In genomic region chr2:49772299-49772970, GRCh38 we compare ENCODE assay signal across 21 cellular contexts.
"Had no signal": no experiment of that assay in that cellular context is flagged by ENCODE, and none has a peak within 500 bp of the region (broad histone marks: within the 10 kb centered on the region; RNA-seq: fewer than 3 reads in every experiment).

No MANE protein-coding gene starts in this region.

- H3K27ac Mint-ChIP-seq: activated CD4-positive, alpha-beta T cell treated with anti-CD3 and anti-CD28 coated beads, Interleukin-2, amount 10 ng/mL, durations not matched to agents 7 days and 5 days; activated CD8-positive, alpha-beta T cell treated with anti-CD3 and anti-CD28 coated beads for 36 hours; activated naive CD8-positive, alpha-beta T cell; activated T-helper 17 cell treated with anti-CD3 and anti-CD28 coated beads, Interleukin-2, amount 50 U/mL, for 72 hours had no signal

- H3K4me3 ChIP-seq: body of pancreas, esophagus squamous epithelium had no signal

- H3K4me3 Mint-ChIP-seq: activated CD4-positive, alpha-beta T cell treated with anti-CD3 and anti-CD28 coated beads, Interleukin-2, amount 10 ng/mL, durations not matched to agents 7 days and 5 days; activated CD8-positive, alpha-beta T cell treated with anti-CD3 and anti-CD28 coated beads for 36 hours; activated naive CD8-positive, alpha-beta T cell; activated T-cell treated with anti-CD3 and anti-CD28 coated beads, Interleukin-2, amount 50 U/mL, for 4 hours; activated T-helper 17 cell treated with anti-CD3 and anti-CD28 coated beads, Interleukin-2, amount 50 U/mL, for 72 hours had no signal

- H3K36me3 ChIP-seq: esophagus squamous epithelium had no signal

- H3K9me3 Mint-ChIP-seq: activated CD4-positive, alpha-beta T cell treated with anti-CD3 and anti-CD28 coated beads, Interleukin-2, amount 10 ng/mL, durations not matched to agents 7 days and 5 days; activated T-cell treated with anti-CD3 and anti-CD28 coated beads, Interleukin-2, amount 50 U/mL, for 4 hours had no signal

- H3K4me1 ChIP-seq: body of pancreas, esophagus squamous epithelium had no signal

- H3K27ac ChIP-seq: body of pancreas, epithelial cell of prostate, esophagus squamous epithelium had no signal

- ATAC-seq: activated CD8-positive, alpha-beta T cell treated with anti-CD3 and anti-CD28 coated beads for 36 hours; activated T-cell treated with anti-CD3 and anti-CD28 coated beads, Interleukin-2, amount 50 U/mL, for 4 hours; activated T-helper 17 cell treated with anti-CD3 and anti-CD28 coated beads, Interleukin-2, amount 50 U/mL, for 72 hours; body of pancreas had no signal

- H3K27me3 ChIP-seq: body of pancreas, esophagus squamous epithelium had no signal

- H3K4me1 Mint-ChIP-seq: activated CD4-positive, alpha-beta T cell treated with anti-CD3 and anti-CD28 coated beads, Interleukin-2, amount 10 ng/mL, durations not matched to agents 7 days and 5 days; activated T-helper 17 cell treated with anti-CD3 and anti-CD28 coated beads, Interleukin-2, amount 50 U/mL, for 72 hours had no signal

- DNase-seq: activated CD4-positive, alpha-beta T cell treated with anti-CD3 and anti-CD28 coated beads for 1 hour; activated CD4-positive, alpha-beta T cell treated with anti-CD3 and anti-CD28 coated beads for 4 hours; activated CD4-positive, alpha-beta T cell treated with anti-CD3 and anti-CD28 coated beads, Interleukin-2, amount 10 ng/mL, durations not matched to agents 7 days and 5 days; activated CD4-positive, alpha-beta T cell treated with anti-CD3 and anti-CD28 coated beads, Interleukin-2, amount 50 U/mL, for 48 hours; activated CD8-positive, alpha-beta memory T cell treated with anti-CD3 and anti-CD28 coated beads for 24 hours; activated CD8-positive, alpha-beta T cell treated with anti-CD3 and anti-CD28 coated beads for 36 hours; activated effector memory CD4-positive, alpha-beta T cell treated with Interleukin-2 at 50 U/mL for 16 hours; activated gamma-delta T cell treated with Interleukin-2 at 50 U/mL for 16 hours; activated naive CD4-positive, alpha-beta T cell treated with anti-CD3 and anti-CD28 coated beads, Interleukin-2, amount 50 U/mL, for 16 hours; activated naive CD4-positive, alpha-beta T cell treated with Interleukin-2 at 50 U/mL for 16 hours; activated T-cell treated with anti-CD3 and anti-CD28 coated beads, Interleukin-2, amount 50 U/mL, for 4 hours; amniotic stem cell; anterior cingulate cortex; caudate nucleus; effector CD8-positive, alpha-beta T cell; esophagus squamous epithelium; T-helper 2 cell had no signal

- H3K9me3 ChIP-seq: body of pancreas, esophagus squamous epithelium had no signal

- H3K36me3 Mint-ChIP-seq: activated naive CD8-positive, alpha-beta T cell had no signal

- H3K27me3 Mint-ChIP-seq: activated CD4-positive, alpha-beta T cell treated with anti-CD3 and anti-CD28 coated beads, Interleukin-2, amount 10 ng/mL, durations not matched to agents 7 days and 5 days; activated CD8-positive, alpha-beta T cell treated with anti-CD3 and anti-CD28 coated beads for 36 hours; activated naive CD8-positive, alpha-beta T cell; activated T-helper 17 cell treated with anti-CD3 and anti-CD28 coated beads, Interleukin-2, amount 50 U/mL, for 72 hours had no signal
